Comparison of ENCODE assay signal across 8 cellular contexts in genomic region chr7:129502708-129503685, GRCh38. TPM values are rescaled to one million over a fixed set of nuclear protein-coding genes. Genes with fewer than 3 reads are reported as not detected.
DNase-seq lines count a peak whose midpoint lies in the region; ATAC-seq and TF ChIP-seq lines count a peak whose summit lies in the region.

No MANE protein-coding gene starts in this region.

- peak overlapping the region; percentile 84 for H3K27ac Mint-ChIP-seq in activated CD4-positive, alpha-beta T cell treated with anti-CD3 and anti-CD28 coated beads, Interleukin-2, amount 10 ng/mL, durations not matched to agents 24 days and 14 days
- H3K27ac Mint-ChIP-seq in neural progenitor cell: peak overlapping the region; percentile 5

- peaks cover 9% of the 10 kb centered on the region for H3K27me3 Mint-ChIP-seq in activated CD4-positive, alpha-beta T cell treated with anti-CD3 and anti-CD28 coated beads, Interleukin-2, amount 10 ng/mL, durations not matched to agents 24 days and 14 days
- peaks cover 7% of the 10 kb centered on the region for H3K27me3 Mint-ChIP-seq in neural progenitor cell (ENCODE audit: insufficient read depth, low read depth)

- intact Hi-C loops in activated CD4-positive, alpha-beta T cell treated with anti-CD3 and anti-CD28 coated beads, Interleukin-2, amount 10 ng/mL, durations not matched to agents 24 days and 14 days (cut with micrococcal nuclease): loop anchor here (2.0 kb wide), 2 partner anchors 28 to 108 kb away; partner anchors contain the start of gene NRF1

- ATAC-seq in GM18511 (IDR thresholded peaks at IDR 0.05; ENCODE audit: unreplicated experiment) (peak; percentile 27), HG03097 (IDR thresholded peaks at IDR 0.05; ENCODE audit: low FRiP score, unreplicated experiment) (peak; percentile 14), HG03469 (IDR thresholded peaks at IDR 0.05; ENCODE audit: unreplicated experiment) (no peak)

- no peaks in the 10 kb centered on the region for H3K79me2 ChIP-seq in neural progenitor cell (ENCODE audit: low read depth)

- peaks cover 43% of the 10 kb centered on the region for H3K27me3 ChIP-seq in neural progenitor cell

- H3F3A ChIP-seq in neural progenitor cell (ENCODE audit: low read depth): peaks cover 13% of the 10 kb centered on the region

- H3K4me1 Mint-ChIP-seq in activated CD4-positive, alpha-beta T cell treated with anti-CD3 and anti-CD28 coated beads, Interleukin-2, amount 10 ng/mL, durations not matched to agents 24 days and 14 days: peaks cover 23% of the 10 kb centered on the region
- H3K4me1 Mint-ChIP-seq in neural progenitor cell: peaks cover 15% of the 10 kb centered on the region

- no peaks in the 10 kb centered on the region for H3K9me3 Mint-ChIP-seq in activated CD4-positive, alpha-beta T cell treated with anti-CD3 and anti-CD28 coated beads, Interleukin-2, amount 10 ng/mL, durations not matched to agents 24 days and 14 days
- no peaks in the 10 kb centered on the region for H3K9me3 Mint-ChIP-seq in neural progenitor cell

- H3K9ac ChIP-seq in neural progenitor cell: no peak overlapping the region

- no peaks in the 10 kb centered on the region for H3K36me3 ChIP-seq in neural progenitor cell

- TF ChIP-seq CTCF in epithelial cell of esophagus (IDR thresholded peaks at IDR 0.05; ENCODE audit: insufficient read depth, low read depth, low read length, missing control alignments): no peak
- TF ChIP-seq CTCF in neural progenitor cell (IDR thresholded peaks at IDR 0.05): peak; percentile 43

- H3K4me2 ChIP-seq in neural progenitor cell: peak overlapping the region; percentile 78

- peak overlapping the region; percentile 84 for H3K4me3 Mint-ChIP-seq in activated CD4-positive, alpha-beta T cell treated with anti-CD3 and anti-CD28 coated beads, Interleukin-2, amount 10 ng/mL, durations not matched to agents 24 days and 14 days
- H3K4me3 Mint-ChIP-seq in neural progenitor cell: peak overlapping the region; percentile 89

- H3K4me1 ChIP-seq in neural progenitor cell: no peaks in the 10 kb centered on the region

- peak overlapping the region; percentile 97 for H2AFZ ChIP-seq in neural progenitor cell (replicated peaks)

- no peak overlapping the region for H3K27ac ChIP-seq in neural progenitor cell

- H3K36me3 Mint-ChIP-seq in activated CD4-positive, alpha-beta T cell treated with anti-CD3 and anti-CD28 coated beads, Interleukin-2, amount 10 ng/mL, durations not matched to agents 24 days and 14 days (ENCODE audit: low read depth): peaks cover 1% of the 10 kb centered on the region
- H3K36me3 Mint-ChIP-seq in neural progenitor cell: no peaks in the 10 kb centered on the region

- no peaks in the 10 kb centered on the region for H4K20me1 ChIP-seq in neural progenitor cell (ENCODE audit: low read depth)

- H3K4me3 ChIP-seq in epithelial cell of esophagus (ENCODE audit: low read length): peak overlapping the region; percentile 37
- H3K4me3 ChIP-seq in neural progenitor cell: peak overlapping the region; percentile 60

- peak; percentile 66 for DNase-seq in activated CD4-positive, alpha-beta T cell treated with anti-CD3 and anti-CD28 coated beads, Interleukin-2, amount 10 ng/mL, durations not matched to agents 24 days and 14 days
- DNase-seq in epithelial cell of esophagus (ENCODE audit: low read depth) (no peak), neural progenitor cell (ENCODE audit: low spot score) (peak; percentile 65), NOMO-1 (lab: John Stamatoyannopoulos, UW; ENCODE audit: unreplicated experiment in 2 of 2) (no peak), COLO829 (ENCODE audit: low spot score) (no peak)

- H3K9me3 ChIP-seq in neural progenitor cell (ENCODE audit: low read depth): no peaks in the 10 kb centered on the region

RNA-seq across cellular contexts. Expression of gene SMKR1, which starts 0.7 kb away (rescaled TPM):
- 5.9 and 6.1 TPM in 2 replicates for total RNA-seq in activated CD4-positive, alpha-beta T cell treated with anti-CD3 and anti-CD28 coated beads, Interleukin-2, amount 10 ng/mL, durations not matched to agents 24 days and 14 days
- total RNA-seq in neural progenitor cell (ENCODE audit: low replicate concordance): 0.53 and 0.56 TPM in 2 replicates

Comparison
In these comparisons a context has a peak if more than half of its experiments do, and no peak if none do; other contexts are left out.
1. DNase-seq: peak in activated CD4-positive, alpha-beta T cell treated with anti-CD3 and anti-CD28 coated beads, Interleukin-2, amount 10 ng/mL, durations not matched to agents 24 days and 14 days (single experiment) and neural progenitor cell (single experiment); none in epithelial cell of esophagus (single experiment), NOMO-1 (0 of 2) and COLO829 (single experiment).